In genomic region chr13:99495478-99496321, GRCh38 we compare ENCODE assay signal across 9 cellular contexts. TPM values are rescaled to one million over a fixed set of nuclear protein-coding genes. Genes with fewer than 3 reads are reported as not detected.
DNase-seq lines count a peak whose midpoint lies in the region; ATAC-seq and TF ChIP-seq lines count a peak whose summit lies in the region.
"Had no signal": no experiment of that assay in that cellular context is flagged by ENCODE, and none has a peak within 500 bp of the region (broad histone marks: within the 10 kb centered on the region; RNA-seq: fewer than 3 reads in every experiment).

No MANE protein-coding gene starts in this region.

- H3K36me3 ChIP-seq in KMS-11 (ENCODE audit: insufficient read depth) (no peaks in the 10 kb centered on the region), skeletal muscle satellite cell (ENCODE audit: insufficient read depth, low read length) (no peaks in the 10 kb centered on the region)
- no peaks in the 10 kb centered on the region for H3K36me3 ChIP-seq in effector memory CD4-positive, alpha-beta T cell (ENCODE audit: control insufficient read depth, insufficient read depth, low read length)

- H3K4me2 ChIP-seq in KMS-11 (peak overlapping the region; percentile 88), skeletal muscle satellite cell (ENCODE audit: low read length) (peak overlapping the region; percentile 76)

- DNase-seq in Daoy (ENCODE audit: low read depth) (peak; percentile 9), NCI-H524 (lab: John Stamatoyannopoulos, UW) (no peak), NCI-H2227 treated with DMSO at 0.1 percent for 48 hours (lab: John Stamatoyannopoulos, UW) (no peak)
- DNase-seq in effector memory CD4-positive, alpha-beta T cell: no peak
- DNase-seq: amniotic stem cell had no signal

- no peaks in the 10 kb centered on the region for H3K79me2 ChIP-seq in KMS-11 (ENCODE audit: insufficient read depth, low read depth)

- H3K9me3 ChIP-seq in effector memory CD4-positive, alpha-beta T cell (ENCODE audit: control insufficient read depth, low read length): no peaks in the 10 kb centered on the region
- no peaks in the 10 kb centered on the region for H3K9me3 ChIP-seq in skeletal muscle satellite cell (replicated peaks; ENCODE audit: low read length)

- H3K4me1 ChIP-seq in KMS-11 (ENCODE audit: low read depth, poor library complexity, severe bottlenecking) (peaks cover 42% of the 10 kb centered on the region), skeletal muscle satellite cell (ENCODE audit: control insufficient read depth, insufficient read depth, low read length) (peaks cover 26% of the 10 kb centered on the region)
- peaks cover 24% of the 10 kb centered on the region for H3K4me1 ChIP-seq in effector memory CD4-positive, alpha-beta T cell (ENCODE audit: control insufficient read depth, insufficient read depth, low read length, poor library complexity, severe bottlenecking)

- no peak for TF ChIP-seq CTCF in KMS-11 (conservative IDR thresholded peaks at IDR 0.05; ENCODE audit: low read depth, low read length)

- H3K4me3 ChIP-seq in KMS-11 (IDR thresholded peaks at IDR 0.05; ENCODE audit: insufficient read depth, low read depth, low read length) (no peak overlapping the region), skeletal muscle satellite cell (ENCODE audit: low read length) (peak overlapping the region; percentile 66)
- peak overlapping the region; percentile 57 for H3K4me3 ChIP-seq in effector memory CD4-positive, alpha-beta T cell (ENCODE audit: insufficient read depth, low read depth, low read length, poor library complexity, severe bottlenecking)

- H2AFZ ChIP-seq in KMS-11 (ENCODE audit: low read depth): peak overlapping the region; percentile 85

- no peaks in the 10 kb centered on the region for H4K20me1 ChIP-seq in KMS-11 (ENCODE audit: insufficient read depth)

- peak overlapping the region; percentile 77 for H3K27ac ChIP-seq in KMS-11
- peak overlapping the region; percentile 68 for H3K27ac ChIP-seq in effector memory CD4-positive, alpha-beta T cell (ENCODE audit: insufficient read depth, low read length, poor library complexity, severe bottlenecking)

- peak overlapping the region; percentile 55 for H3K9ac ChIP-seq in KMS-11
- H3K9ac ChIP-seq in skeletal muscle satellite cell (ENCODE audit: low read depth, low read length): peak overlapping the region; percentile 65

- no peaks in the 10 kb centered on the region for H3K27me3 ChIP-seq in KMS-11 (ENCODE audit: insufficient read depth, low read depth)
- H3K27me3 ChIP-seq in effector memory CD4-positive, alpha-beta T cell (replicated peaks; ENCODE audit: control insufficient read depth, insufficient read depth, low read length, poor library complexity, severe bottlenecking): no peaks in the 10 kb centered on the region
- H3K27me3 ChIP-seq in skeletal muscle satellite cell (ENCODE audit: control insufficient read depth, insufficient read depth, low read length): no peaks in the 10 kb centered on the region

- ATAC-seq in GM21381 (IDR thresholded peaks at IDR 0.05; ENCODE audit: unreplicated experiment) (no peak), GM18498 (IDR thresholded peaks at IDR 0.05; ENCODE audit: unreplicated experiment) (no peak)

RNA-seq across cellular contexts. Expression of gene TM9SF2, which starts 5.6 kb away (rescaled TPM):
- 92.7 and 106 TPM in 2 replicates for total RNA-seq in Daoy (2014; rRNA removed; shearing (Covaris generic))
- total RNA-seq in skeletal muscle satellite cell (2012; rRNA removed): 120 and 128 TPM in 2 replicates
